Comparison of ENCODE assay signal across 16 cellular contexts in the genomic region with DNA sequence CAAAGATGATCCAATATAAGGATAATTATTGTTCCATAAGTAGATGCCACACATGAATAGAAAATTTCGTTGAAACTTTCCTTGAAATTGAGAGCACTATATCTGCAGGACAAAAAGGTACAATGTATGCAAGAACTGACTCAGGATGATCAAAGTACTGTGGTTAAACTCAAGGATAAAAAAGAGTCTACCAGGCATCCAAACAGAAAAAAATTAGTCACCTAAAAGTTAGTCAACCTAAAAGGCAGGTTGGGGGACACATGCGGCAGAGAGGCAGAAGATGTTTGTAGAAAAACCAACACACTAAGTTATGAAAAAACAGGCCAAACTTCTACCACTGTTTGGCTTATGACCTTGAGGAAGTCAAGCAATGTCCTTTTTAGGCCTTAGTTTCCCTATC.
DNase-seq lines count a peak whose midpoint lies in the region; ATAC-seq and TF ChIP-seq lines count a peak whose summit lies in the region.
"Had no signal": no experiment of that assay in that cellular context is flagged by ENCODE, and none has a peak within 500 bp of the region (broad histone marks: within the 10 kb centered on the region; RNA-seq: fewer than 3 reads in every experiment).

No MANE protein-coding gene starts in this region.

- H3K36me3 ChIP-seq in breast epithelium: no peaks in the 10 kb centered on the region
- peaks cover 13% of the 10 kb centered on the region for H3K36me3 ChIP-seq in RWPE2 (ENCODE audit: low read depth)
- H3K36me3 ChIP-seq: ovary, SJCRH30 had no signal

- BruUV-seq in MCF 10A (replicated peaks; lab: Mats Ljungman, UMichigan): no TSS peak

- H3K9me3 ChIP-seq in breast epithelium (no peaks in the 10 kb centered on the region), RWPE2 (ENCODE audit: severe bottlenecking) (no peaks in the 10 kb centered on the region)
- H3K9me3 ChIP-seq: ovary had no signal

- no peak overlapping the region for H3K27ac ChIP-seq in breast epithelium
- no peak overlapping the region for H3K27ac ChIP-seq in RWPE2 (ENCODE audit: poor library complexity, severe bottlenecking)
- H3K27ac ChIP-seq: ovary, SJCRH30 had no signal

- POLR2A ChIA-PET in MCF 10A (lab: Yijun Ruan, JAX): no interaction called here

- H3K27me3 ChIP-seq in breast epithelium (no peaks in the 10 kb centered on the region), RWPE2 (ENCODE audit: insufficient read depth, poor library complexity, severe bottlenecking) (no peaks in the 10 kb centered on the region)
- H3K27me3 ChIP-seq: ovary, SJCRH30 had no signal

- H3K4me3 ChIP-seq in breast epithelium (no peak overlapping the region), RWPE2 (ENCODE audit: severe bottlenecking) (no peak overlapping the region)
- H3K4me3 ChIP-seq: ovary, SJCRH30 had no signal

- peaks cover 10% of the 10 kb centered on the region for H3K36me3 Mint-ChIP-seq in MCF 10A (ENCODE audit: insufficient read depth, unreplicated experiment)
- H3K36me3 Mint-ChIP-seq in chondrocyte (ENCODE audit: low read depth): no peaks in the 10 kb centered on the region

- H3K27me3 Mint-ChIP-seq in MCF 10A (ENCODE audit: insufficient read depth, unreplicated experiment) (no peaks in the 10 kb centered on the region), chondrocyte (ENCODE audit: low read depth) (no peaks in the 10 kb centered on the region)

- H3K4me1 Mint-ChIP-seq in MCF 10A (ENCODE audit: insufficient read depth, unreplicated experiment) (peaks cover 29% of the 10 kb centered on the region), chondrocyte (ENCODE audit: low read depth) (peaks cover 52% of the 10 kb centered on the region)

- H3K27ac Mint-ChIP-seq in MCF 10A (ENCODE audit: low read depth, unreplicated experiment) (peak overlapping the region; percentile 20), chondrocyte (ENCODE audit: unreplicated experiment) (peak overlapping the region; percentile 55)

- H3K4me3 Mint-ChIP-seq in MCF 10A (ENCODE audit: unreplicated experiment) (no peak overlapping the region), chondrocyte (ENCODE audit: unreplicated experiment) (no peak overlapping the region)

- TF ChIP-seq CTCF in MCF 10A (IDR thresholded peaks at IDR 0.05; ENCODE audit: unreplicated experiment) (no peak), breast epithelium (IDR thresholded peaks at IDR 0.05) (no peak), RWPE2 (IDR thresholded peaks at IDR 0.05; ENCODE audit: poor library complexity, severe bottlenecking) (no peak), chondrocyte (IDR thresholded peaks at IDR 0.05) (no peak)

- CTCF ChIA-PET in MCF 10A (lab: Yijun Ruan, JAX): no interaction called here

- ATAC-seq in RWPE2 (ENCODE audit: low read depth) (peak; percentile 46; the same call in 1 of the 3 replicates), HG02798 (IDR thresholded peaks at IDR 0.05; ENCODE audit: poor library complexity, unreplicated experiment) (no peak)
- peak; percentile 91 for ATAC-seq in stimulated activated naive CD8-positive, alpha-beta T cell treated with anti-CD3 and anti-CD28 coated beads, Interleukin-15, Interleukin-2, amounts not matched to agents 100 U/mL and 50 U/mL, for 24 hours

- intact Hi-C loops in MCF 10A (cut with micrococcal nuclease): no loop called here
- intact Hi-C loops in breast epithelium (cut with DNase I; ENCODE audit: low total_unique reads): no loop called here

- H3K9me3 Mint-ChIP-seq in MCF 10A (ENCODE audit: unreplicated experiment) (no peaks in the 10 kb centered on the region), chondrocyte (ENCODE audit: low read depth) (no peaks in the 10 kb centered on the region)

- no peak for TF ChIP-seq POLR2A in breast epithelium (IDR thresholded peaks at IDR 0.05)

- no peaks in the 10 kb centered on the region for H3K4me1 ChIP-seq in breast epithelium
- H3K4me1 ChIP-seq in RWPE2 (ENCODE audit: insufficient read depth, poor library complexity, severe bottlenecking): peaks cover 6% of the 10 kb centered on the region

- DNase-seq in MCF 10A (ENCODE audit: unreplicated experiment) (peak; percentile 4), breast epithelium (ENCODE audit: low spot score in 2 of 2) (no peak), RWPE2 (ENCODE audit: low spot score) (no peak), chondrocyte (ENCODE audit: low spot score) (no peak), AG08395 (ENCODE audit: low spot score) (no peak), DMS79 (lab: John Stamatoyannopoulos, UW) (no peak)
- peak; percentile 8 for DNase-seq in stimulated activated naive CD8-positive, alpha-beta T cell treated with anti-CD3 and anti-CD28 coated beads, Interleukin-15, Interleukin-2, amounts not matched to agents 100 U/mL and 50 U/mL, for 24 hours
- DNase-seq: activated gamma-delta T cell; effector memory CD4-positive, alpha-beta T cell; NCI-H2029; NCI-H510A treated with DMSO at 0.1 percent for 48 hours; ovary; SJCRH30; stimulated activated CD4-positive, alpha-beta T cell treated with anti-CD3 and anti-CD28 coated beads, Interleukin-2, amount 100 ng/mL, for 48 hours; T-helper 9 cell had no signal

Comparison
In these comparisons a context has a peak if more than half of its experiments do, and no peak if none do; other contexts are left out.
1. DNase-seq: peak in MCF 10A (single experiment) and stimulated activated naive CD8-positive, alpha-beta T cell treated with anti-CD3 and anti-CD28 coated beads, Interleukin-15, Interleukin-2, amounts not matched to agents 100 U/mL and 50 U/mL, for 24 hours (single experiment); none in breast epithelium (0 of 2), RWPE2 (single experiment), chondrocyte (single experiment), AG08395 (single experiment) and DMS79 (single experiment).